In the genomic region with DNA sequence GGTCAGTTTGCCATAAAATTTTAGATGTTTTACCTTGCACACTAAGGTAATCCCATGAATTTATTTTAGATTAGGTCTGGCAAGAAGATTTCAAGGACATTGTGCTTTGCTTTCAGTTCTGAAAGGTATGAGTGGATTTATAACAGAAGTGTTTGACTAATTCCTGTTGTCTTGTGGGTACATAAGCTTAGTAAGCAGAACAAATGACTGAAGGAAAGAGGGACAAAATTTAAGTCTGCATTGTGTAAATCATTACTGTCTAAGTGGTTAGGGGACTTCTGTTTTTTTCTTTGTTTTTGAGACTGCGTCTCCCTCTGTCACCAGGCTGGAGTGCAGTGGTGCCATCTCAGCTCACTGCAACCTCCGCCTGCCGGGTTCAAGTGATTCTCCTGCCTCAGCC, we compare ENCODE assay signal across 16 cellular contexts.
"Had no signal": no experiment of that assay in that cellular context is flagged by ENCODE, and none has a peak within 500 bp of the region (broad histone marks: within the 10 kb centered on the region; RNA-seq: fewer than 3 reads in every experiment).

No MANE protein-coding gene starts in this region.

- ATAC-seq: activated T-cell treated with anti-CD3 and anti-CD28 coated beads, Interleukin-2, amount 50 U/mL, for 4 hours; gastroesophageal sphincter; left colon; lower lobe of right lung had no signal

- H3K4me3 ChIP-seq: colonic mucosa, gastroesophageal sphincter, lower lobe of right lung, right atrium auricular region, stomach, testis, upper lobe of left lung had no signal

- FAIRE-seq: endometrium had no signal

- H3K36me3 ChIP-seq: colonic mucosa, gastroesophageal sphincter, right atrium auricular region had no signal

- DNase-seq: activated gamma-delta T cell; activated naive CD8-positive, alpha-beta T cell treated with anti-CD3 and anti-CD28 coated beads, Interleukin-2, amount 10 ng/mL, durations not matched to agents 7 days and 5 days; activated T-cell treated with anti-CD3 and anti-CD28 coated beads, Interleukin-2, amount 50 U/mL, for 4 hours; central memory CD4-positive, alpha-beta T cell; colonic mucosa; left colon; lower lobe of right lung; nephron progenitor cell; stimulated activated CD4-positive, alpha-beta T cell treated with anti-CD3 and anti-CD28 coated beads, Interleukin-15, amount 100 ng/mL, for 24 hours; stimulated activated CD4-positive, alpha-beta T cell treated with anti-CD3 and anti-CD28 coated beads, Interleukin-4, amount 100 ng/mL, for 1 hour; stomach; testis; upper lobe of left lung had no signal

- H3K9me3 ChIP-seq: colonic mucosa, gastroesophageal sphincter, lower lobe of right lung, right atrium auricular region, stomach, testis, upper lobe of left lung had no signal

- H3K4me1 ChIP-seq: colonic mucosa, lower lobe of right lung, upper lobe of left lung had no signal

- H3K27me3 ChIP-seq: colonic mucosa, gastroesophageal sphincter, right atrium auricular region, stomach, testis, upper lobe of left lung had no signal

- H3K27ac ChIP-seq: colonic mucosa, gastroesophageal sphincter, lower lobe of right lung, right atrium auricular region, stomach, testis, upper lobe of left lung had no signal
